18 cellular contexts compared by ENCODE assay signal in genomic region chr2:47541848-47542450, GRCh38. TPM values are rescaled to one million over a fixed set of nuclear protein-coding genes. Genes with fewer than 3 reads are reported as not detected.
A peak's percentile ranks its signal among the peaks of the same experiment; 100 is the strongest.
DNase-seq lines count a peak whose midpoint lies in the region; ATAC-seq and TF ChIP-seq lines count a peak whose summit lies in the region.
"Had no signal": no experiment of that assay in that cellular context is flagged by ENCODE, and none has a peak within 500 bp of the region (broad histone marks: within the 10 kb centered on the region; RNA-seq: fewer than 3 reads in every experiment).

No MANE protein-coding gene starts in this region.

- H3K36me3 ChIP-seq in OCI-LY1 (ENCODE audit: insufficient read depth, low read length), result peaks cover 56% of the 10 kb centered on the region

- ATAC-seq in GM19463 (IDR thresholded peaks at IDR 0.05; ENCODE audit: unreplicated experiment) (no peak), GM19455 (IDR thresholded peaks at IDR 0.05; ENCODE audit: unreplicated experiment) (no peak), HG03108 (IDR thresholded peaks at IDR 0.05; ENCODE audit: unreplicated experiment) (no peak)

- peaks cover 24% of the 10 kb centered on the region for H3K4me1 ChIP-seq in OCI-LY1 (ENCODE audit: insufficient read depth, low read length, severe bottlenecking)

- H4K20me1 ChIP-seq in OCI-LY1 (ENCODE audit: insufficient read depth, low read length), result no peaks in the 10 kb centered on the region

- H3K79me2 ChIP-seq in OCI-LY1 (ENCODE audit: insufficient read depth, low read length), result 0 out of 2 replicates have a peak, but pooled peaks cover 8% of the 10 kb centered on the region

- H3K27ac ChIP-seq in OCI-LY1 (ENCODE audit: low read depth, low read length, poor library complexity, severe bottlenecking), result peak overlapping the region; percentile 39
- H3K27ac ChIP-seq: C4-2B had no signal

- H3K4me2 ChIP-seq in OCI-LY1 (ENCODE audit: low read length), result no peak overlapping the region

- TF ChIP-seq CTCF in OCI-LY1 (IDR thresholded peaks at IDR 0.05; ENCODE audit: low read length), result no peak

- no peaks in the 10 kb centered on the region for H3K27me3 ChIP-seq in OCI-LY1 (ENCODE audit: insufficient read depth, low read length)

- H2AFZ ChIP-seq in OCI-LY1 (ENCODE audit: low read length), result no peak overlapping the region

- no peak overlapping the region for H3K4me3 ChIP-seq in OCI-LY1 (ENCODE audit: low read depth, low read length, poor library complexity, severe bottlenecking)

- H3F3A ChIP-seq in OCI-LY1 (ENCODE audit: insufficient read depth, low read length), result no peaks in the 10 kb centered on the region

- DNase-seq in NCI-H2171 treated with DMSO at 0.1 percent for 48 hours (lab: John Stamatoyannopoulos, UW) (peak; percentile 9), NCI-H2171 (lab: John Stamatoyannopoulos, UW) (no peak), mesenteric fat pad (ENCODE audit: low spot score) (peak; percentile 33)
- DNase-seq in effector CD4-positive, alpha-beta T cell, result no peak
- DNase-seq: DMS153, EL, NCI-H1105, NCI-H187, NCI-H510A, NCI-H82, SW 1271 had no signal

- no peak overlapping the region; the same call in 1 of the 2 replicates for H3K9ac ChIP-seq in OCI-LY1 (ENCODE audit: low read length)

- H3K9me2 ChIP-seq in OCI-LY1 (ENCODE audit: low read depth, low read length), result no peaks in the 10 kb centered on the region

- no peaks in the 10 kb centered on the region for H3K9me3 ChIP-seq in OCI-LY1 (ENCODE audit: low read length)

RNA-seq across cellular contexts. Expression of gene KCNK12, which starts 28.8 kb away (rescaled TPM):
- not detected for total RNA-seq in mesenteric fat pad
- total RNA-seq: LHCN-M2, SK-MEL-5 had no signal

Comparison
In these comparisons a context has a peak if more than half of its experiments do, and no peak if none do; other contexts are left out.
1. DNase-seq: peak in NCI-H2171 treated with DMSO at 0.1 percent for 48 hours (single experiment) and mesenteric fat pad (single experiment); none in NCI-H2171 (single experiment) and effector CD4-positive, alpha-beta T cell (single experiment).